8 cellular contexts compared by ENCODE assay signal in genomic region chr7:64183126-64183742, GRCh38.
DNase-seq lines count a peak whose midpoint lies in the region; ATAC-seq and TF ChIP-seq lines count a peak whose summit lies in the region.

No MANE protein-coding gene starts in this region.

- TF ChIP-seq CTCF in GM12875 (IDR thresholded peaks at IDR 0.05; ENCODE audit: borderline replicate concordance, insufficient read depth, low read depth, low read length) = peak; percentile 57; the same call in 1 of the 2 replicates
- peak; percentile 53; the same call in 1 of the 2 replicates for TF ChIP-seq CTCF in VCaP (conservative IDR thresholded peaks at IDR 0.05)

- H3K27ac ChIP-seq in VCaP = no peak overlapping the region
- H3K27ac ChIP-seq in effector memory CD4-positive, alpha-beta T cell (ENCODE audit: insufficient read depth, low read length, poor library complexity, severe bottlenecking) = no peak overlapping the region

- H3K36me3 ChIP-seq in effector memory CD4-positive, alpha-beta T cell (ENCODE audit: control insufficient read depth, insufficient read depth, low read length) = no peaks in the 10 kb centered on the region

- no peak overlapping the region for H3K4me3 ChIP-seq in GM12875 (ENCODE audit: low read depth, low read length)
- H3K4me3 ChIP-seq in effector memory CD4-positive, alpha-beta T cell (ENCODE audit: insufficient read depth, low read depth, low read length, poor library complexity, severe bottlenecking) = no peak overlapping the region

- H3K27me3 ChIP-seq in effector memory CD4-positive, alpha-beta T cell (replicated peaks; ENCODE audit: control insufficient read depth, insufficient read depth, low read length, poor library complexity, severe bottlenecking) = no peaks in the 10 kb centered on the region

- ATAC-seq in HG03439 (IDR thresholded peaks at IDR 0.05; ENCODE audit: unreplicated experiment) (no peak), HG02970 (IDR thresholded peaks at IDR 0.05; ENCODE audit: low FRiP score, unreplicated experiment) (no peak)

- H3K4me1 ChIP-seq in effector memory CD4-positive, alpha-beta T cell (ENCODE audit: control insufficient read depth, insufficient read depth, low read length, poor library complexity, severe bottlenecking) = peaks cover 4% of the 10 kb centered on the region

- no peaks in the 10 kb centered on the region for H3K9me3 ChIP-seq in effector memory CD4-positive, alpha-beta T cell (ENCODE audit: control insufficient read depth, low read length)

- DNase-seq in effector memory CD4-positive, alpha-beta T cell = peak in 2 of 3 donors; percentile 18 to 31
- DNase-seq in stimulated activated CD4-positive, alpha-beta T cell treated with anti-CD3 and anti-CD28 coated beads, Interleukin-12 subunit alpha, Interleukin-12 subunit beta, amount 100 ng/mL, for 48 hours (ENCODE audit: low read depth in 2 of 3, low spot score in 1 of 3) = peak; percentile 7 to 39 (median 22)
- no peak for DNase-seq in NOMO-1 treated with dmso at 0.1 percent for 144 hours (lab: John Stamatoyannopoulos, UW; ENCODE audit: unreplicated experiment)
- no peak for DNase-seq in D341Med (ENCODE audit: low spot score)

Comparison
In these comparisons a context has a peak if more than half of its experiments do, and no peak if none do; other contexts are left out.
1. DNase-seq: peak in effector memory CD4-positive, alpha-beta T cell (2 of 3) and stimulated activated CD4-positive, alpha-beta T cell treated with anti-CD3 and anti-CD28 coated beads, Interleukin-12 subunit alpha, Interleukin-12 subunit beta, amount 100 ng/mL, for 48 hours (3 of 3); none in NOMO-1 treated with dmso at 0.1 percent for 144 hours (single experiment) and D341Med (single experiment).